Comparison of ENCODE assay signal across 1 cellular context in the genomic region with DNA sequence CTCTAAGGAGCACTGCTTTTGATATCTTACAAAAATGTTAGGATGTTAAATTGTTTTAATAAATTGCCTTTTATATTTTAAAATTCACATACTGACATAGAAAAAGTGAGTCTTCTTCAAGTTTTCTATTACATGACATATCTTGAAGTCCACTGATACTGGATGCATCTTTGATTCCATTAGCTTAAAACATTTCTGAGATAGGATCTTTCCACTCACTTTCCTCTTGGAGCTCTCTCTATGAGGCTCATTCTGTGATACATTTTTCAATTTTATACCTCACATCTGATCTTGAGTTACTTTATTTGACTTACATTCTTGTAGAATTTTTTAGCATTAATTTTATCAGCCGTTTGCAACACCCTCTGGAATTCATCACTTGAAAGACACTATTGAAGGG.
TF ChIP-seq lines count a peak whose summit lies in the region.

No MANE protein-coding gene starts in this region.

TF ChIP-seq in SK-N-SH treated with all-trans-retinoic acid at 6 μM for 48 hours, 23 proteins besides CTCF, POLR2A, EP300 and RAD21 (continued from another document):
- TF ChIP-seq, protein P1, sequence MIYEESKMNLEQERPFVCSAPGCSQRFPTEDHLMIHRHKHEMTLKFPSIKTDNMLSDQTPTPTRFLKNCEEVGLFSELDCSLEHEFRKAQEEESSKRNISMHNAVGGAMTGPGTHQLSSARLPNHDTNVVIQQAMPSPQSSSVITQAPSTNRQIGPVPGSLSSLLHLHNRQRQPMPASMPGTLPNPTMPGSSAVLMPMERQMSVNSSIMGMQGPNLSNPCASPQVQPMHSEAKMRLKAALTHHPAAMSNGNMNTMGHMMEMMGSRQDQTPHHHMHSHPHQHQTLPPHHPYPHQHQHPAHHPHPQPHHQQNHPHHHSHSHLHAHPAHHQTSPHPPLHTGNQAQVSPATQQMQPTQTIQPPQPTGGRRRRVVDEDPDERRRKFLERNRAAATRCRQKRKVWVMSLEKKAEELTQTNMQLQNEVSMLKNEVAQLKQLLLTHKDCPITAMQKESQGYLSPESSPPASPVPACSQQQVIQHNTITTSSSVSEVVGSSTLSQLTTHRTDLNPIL (CRISPR knock-in tag; IDR thresholded peaks at IDR 0.05; ENCODE audit: low read depth), result no peak
- TF ChIP-seq, protein P2, sequence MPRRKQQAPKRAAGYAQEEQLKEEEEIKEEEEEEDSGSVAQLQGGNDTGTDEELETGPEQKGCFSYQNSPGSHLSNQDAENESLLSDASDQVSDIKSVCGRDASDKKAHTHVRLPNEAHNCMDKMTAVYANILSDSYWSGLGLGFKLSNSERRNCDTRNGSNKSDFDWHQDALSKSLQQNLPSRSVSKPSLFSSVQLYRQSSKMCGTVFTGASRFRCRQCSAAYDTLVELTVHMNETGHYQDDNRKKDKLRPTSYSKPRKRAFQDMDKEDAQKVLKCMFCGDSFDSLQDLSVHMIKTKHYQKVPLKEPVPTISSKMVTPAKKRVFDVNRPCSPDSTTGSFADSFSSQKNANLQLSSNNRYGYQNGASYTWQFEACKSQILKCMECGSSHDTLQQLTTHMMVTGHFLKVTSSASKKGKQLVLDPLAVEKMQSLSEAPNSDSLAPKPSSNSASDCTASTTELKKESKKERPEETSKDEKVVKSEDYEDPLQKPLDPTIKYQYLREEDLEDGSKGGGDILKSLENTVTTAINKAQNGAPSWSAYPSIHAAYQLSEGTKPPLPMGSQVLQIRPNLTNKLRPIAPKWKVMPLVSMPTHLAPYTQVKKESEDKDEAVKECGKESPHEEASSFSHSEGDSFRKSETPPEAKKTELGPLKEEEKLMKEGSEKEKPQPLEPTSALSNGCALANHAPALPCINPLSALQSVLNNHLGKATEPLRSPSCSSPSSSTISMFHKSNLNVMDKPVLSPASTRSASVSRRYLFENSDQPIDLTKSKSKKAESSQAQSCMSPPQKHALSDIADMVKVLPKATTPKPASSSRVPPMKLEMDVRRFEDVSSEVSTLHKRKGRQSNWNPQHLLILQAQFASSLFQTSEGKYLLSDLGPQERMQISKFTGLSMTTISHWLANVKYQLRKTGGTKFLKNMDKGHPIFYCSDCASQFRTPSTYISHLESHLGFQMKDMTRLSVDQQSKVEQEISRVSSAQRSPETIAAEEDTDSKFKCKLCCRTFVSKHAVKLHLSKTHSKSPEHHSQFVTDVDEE (CRISPR knock-in tag; IDR thresholded peaks at IDR 0.05), result no peak
- TF ChIP-seq, protein P3, sequence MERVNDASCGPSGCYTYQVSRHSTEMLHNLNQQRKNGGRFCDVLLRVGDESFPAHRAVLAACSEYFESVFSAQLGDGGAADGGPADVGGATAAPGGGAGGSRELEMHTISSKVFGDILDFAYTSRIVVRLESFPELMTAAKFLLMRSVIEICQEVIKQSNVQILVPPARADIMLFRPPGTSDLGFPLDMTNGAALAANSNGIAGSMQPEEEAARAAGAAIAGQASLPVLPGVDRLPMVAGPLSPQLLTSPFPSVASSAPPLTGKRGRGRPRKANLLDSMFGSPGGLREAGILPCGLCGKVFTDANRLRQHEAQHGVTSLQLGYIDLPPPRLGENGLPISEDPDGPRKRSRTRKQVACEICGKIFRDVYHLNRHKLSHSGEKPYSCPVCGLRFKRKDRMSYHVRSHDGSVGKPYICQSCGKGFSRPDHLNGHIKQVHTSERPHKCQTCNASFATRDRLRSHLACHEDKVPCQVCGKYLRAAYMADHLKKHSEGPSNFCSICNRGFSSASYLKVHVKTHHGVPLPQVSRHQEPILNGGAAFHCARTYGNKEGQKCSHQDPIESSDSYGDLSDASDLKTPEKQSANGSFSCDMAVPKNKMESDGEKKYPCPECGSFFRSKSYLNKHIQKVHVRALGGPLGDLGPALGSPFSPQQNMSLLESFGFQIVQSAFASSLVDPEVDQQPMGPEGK (CRISPR knock-in tag; IDR thresholded peaks at IDR 0.05; ENCODE audit: borderline replicate concordance), result no peak
